In genomic region chr16:56047307-56048234, GRCh38 we compare ENCODE assay signal across 15 cellular contexts.
"Had no signal": no experiment of that assay in that cellular context is flagged by ENCODE, and none has a peak within 500 bp of the region (broad histone marks: within the 10 kb centered on the region; RNA-seq: fewer than 3 reads in every experiment).

No MANE protein-coding gene starts in this region.

- H3K4me3 Mint-ChIP-seq: activated CD4-positive, alpha-beta T cell treated with anti-CD3 and anti-CD28 coated beads, Interleukin-2, amount 10 ng/mL, durations not matched to agents 7 days and 5 days; activated T-helper 17 cell treated with anti-CD3 and anti-CD28 coated beads, Interleukin-2, amount 50 U/mL, for 72 hours; natural killer cell treated with Interleukin-12 subunit alpha and Interleukin-12 subunit beta and Interleukin-15 and Interleukin-18, amount 100 ng/mL, for 72 hours had no signal

- DNase-seq: activated CD4-positive, alpha-beta T cell treated with anti-CD3 and anti-CD28 coated beads, Interleukin-2, amount 10 ng/mL, durations not matched to agents 7 days and 5 days; activated CD4-positive, CD25-positive, alpha-beta regulatory T cell; activated CD8-positive, alpha-beta memory T cell treated with anti-CD3 and anti-CD28 coated beads for 24 hours; activated naive CD4-positive, alpha-beta T cell treated with anti-CD3 and anti-CD28 coated beads, Interleukin-2, amount 50 U/mL, for 16 hours; adrenal gland; central memory CD4-positive, alpha-beta T cell; occipital lobe; stimulated activated CD4-positive, alpha-beta T cell treated with anti-CD3 and anti-CD28 coated beads, Interleukin-4, amount 100 ng/mL, for 1 hour; stimulated activated CD8-positive, alpha-beta memory T cell treated with anti-CD3 and anti-CD28 coated beads, Interleukin-4, amount 100 ng/mL, for 48 hours; stimulated activated naive CD8-positive, alpha-beta T cell treated with anti-CD3 and anti-CD28 coated beads, Interleukin-15, Interleukin-2, amounts not matched to agents 100 U/mL and 50 U/mL, for 24 hours had no signal

- H3K4me1 ChIP-seq: adrenal gland, prostate gland, suprapubic skin had no signal

- H3K9me3 Mint-ChIP-seq: activated CD4-positive, alpha-beta T cell treated with anti-CD3 and anti-CD28 coated beads, Interleukin-2, amount 10 ng/mL, durations not matched to agents 7 days and 5 days; activated T-helper 17 cell treated with anti-CD3 and anti-CD28 coated beads, Interleukin-2, amount 50 U/mL, for 72 hours; natural killer cell treated with Interleukin-12 subunit alpha and Interleukin-12 subunit beta and Interleukin-15 and Interleukin-18, amount 100 ng/mL, for 72 hours had no signal

- H3K9me3 ChIP-seq: adrenal gland, prostate gland, suprapubic skin had no signal

- H3K27ac Mint-ChIP-seq: activated CD4-positive, alpha-beta T cell treated with anti-CD3 and anti-CD28 coated beads, Interleukin-2, amount 10 ng/mL, durations not matched to agents 7 days and 5 days; activated T-helper 17 cell treated with anti-CD3 and anti-CD28 coated beads, Interleukin-2, amount 50 U/mL, for 72 hours; natural killer cell treated with Interleukin-12 subunit alpha and Interleukin-12 subunit beta and Interleukin-15 and Interleukin-18, amount 100 ng/mL, for 72 hours had no signal

- H3K27me3 Mint-ChIP-seq: activated T-helper 17 cell treated with anti-CD3 and anti-CD28 coated beads, Interleukin-2, amount 50 U/mL, for 72 hours had no signal

- ATAC-seq: natural killer cell treated with Interleukin-12 subunit alpha and Interleukin-12 subunit beta and Interleukin-15 and Interleukin-18, amount 100 ng/mL, for 72 hours had no signal

- H3K27ac ChIP-seq: adrenal gland, coronary artery, prostate gland, suprapubic skin had no signal

- H3K4me1 Mint-ChIP-seq: activated T-helper 17 cell treated with anti-CD3 and anti-CD28 coated beads, Interleukin-2, amount 50 U/mL, for 72 hours had no signal

- H3K4me3 ChIP-seq: adrenal gland, coronary artery, prostate gland, suprapubic skin had no signal

- H3K36me3 Mint-ChIP-seq: natural killer cell treated with Interleukin-12 subunit alpha and Interleukin-12 subunit beta and Interleukin-15 and Interleukin-18, amount 100 ng/mL, for 72 hours had no signal

- H3K36me3 ChIP-seq: adrenal gland, prostate gland, suprapubic skin had no signal
